Comparison of ENCODE assay signal across 16 cellular contexts in the genomic region with DNA sequence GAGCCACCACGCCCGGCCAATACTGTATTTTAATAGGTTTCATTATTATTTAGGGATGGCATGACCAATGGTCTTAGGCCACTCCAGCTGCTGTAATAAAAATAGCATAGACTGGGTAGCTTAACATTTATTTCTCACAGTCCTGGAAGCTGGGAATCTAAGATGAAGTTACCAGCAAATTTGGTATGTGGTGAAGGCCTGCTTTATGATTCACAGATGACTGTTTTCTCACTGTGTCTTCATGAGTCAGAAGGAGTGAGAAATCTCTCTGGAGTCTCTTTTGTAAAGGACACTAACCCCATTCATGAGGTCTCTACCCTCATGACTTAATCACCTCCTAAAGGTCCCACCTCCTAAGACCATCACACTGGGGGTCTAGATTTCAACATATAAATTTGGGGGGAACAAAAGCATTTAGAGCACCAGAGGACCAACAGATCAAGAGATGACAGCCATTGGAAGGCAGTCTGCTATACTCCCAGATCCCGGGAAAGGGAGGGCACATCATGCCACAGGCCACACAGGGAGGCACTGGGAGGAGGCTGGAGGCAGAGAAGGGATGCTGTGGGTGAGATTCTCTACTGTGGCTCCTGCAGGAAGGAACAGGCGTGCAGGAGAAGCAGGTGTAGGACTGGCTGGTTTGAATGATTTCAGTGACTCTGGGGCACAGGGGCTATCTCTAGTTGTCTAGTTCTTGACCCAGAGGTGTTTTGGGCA.
A peak's percentile ranks its signal among the peaks of the same experiment; 100 is the strongest.
DNase-seq lines count a peak whose midpoint lies in the region; ATAC-seq, FAIRE-seq and TF ChIP-seq lines count a peak whose summit lies in the region.
"Had no signal": no experiment of that assay in that cellular context is flagged by ENCODE, and none has a peak within 500 bp of the region (broad histone marks: within the 10 kb centered on the region; RNA-seq: fewer than 3 reads in every experiment).

No MANE protein-coding gene starts in this region.

- intact Hi-C loops in testis (cut with DNase I; ENCODE audit: low total_unique reads): no loop called here

- H3K4me1 Mint-ChIP-seq in neural progenitor cell: peaks cover 9% of the 10 kb centered on the region

- no peaks in the 10 kb centered on the region for H3K9me3 ChIP-seq in keratinocyte (ENCODE audit: control insufficient read depth, low read depth, low read length)
- H3K9me3 ChIP-seq in neural progenitor cell (ENCODE audit: low read depth): no peaks in the 10 kb centered on the region
- no peaks in the 10 kb centered on the region for H3K9me3 ChIP-seq in testis
- H3K9me3 ChIP-seq: BE2C, Peyer's patch, uterus had no signal

- TF ChIP-seq POLR2A in testis (IDR thresholded peaks at IDR 0.05): no peak

- H3K4me3 ChIP-seq in astrocyte of the spinal cord (ENCODE audit: low read depth, low read length): no peak overlapping the region
- no peak overlapping the region for H3K4me3 ChIP-seq in keratinocyte (ENCODE audit: control insufficient read depth in 2 of 3, extremely low read depth in 1 of 3, insufficient read depth in 2 of 3, low read depth in 1 of 3, low read length in 3 of 3)
- no peak overlapping the region for H3K4me3 ChIP-seq in neural progenitor cell
- H3K4me3 ChIP-seq in testis: no peak overlapping the region
- H3K4me3 ChIP-seq: Peyer's patch, uterus had no signal

- no peaks in the 10 kb centered on the region for H3F3A ChIP-seq in neural progenitor cell (ENCODE audit: low read depth)

- peaks cover 19% of the 10 kb centered on the region for H3K9me3 Mint-ChIP-seq in neural progenitor cell

- 64 to 69% methylated on average over 4 of the region's 4 CpGs for WGBS in testis, 2 donors

- H4K20me1 ChIP-seq in keratinocyte (ENCODE audit: control insufficient read depth, extremely low read depth, insufficient read depth, low read length) (no peaks in the 10 kb centered on the region), neural progenitor cell (ENCODE audit: low read depth) (no peaks in the 10 kb centered on the region)

- H3K79me2 ChIP-seq in keratinocyte (ENCODE audit: control insufficient read depth, insufficient read depth, low read length): no peaks in the 10 kb centered on the region
- H3K79me2 ChIP-seq in neural progenitor cell (ENCODE audit: low read depth): no peaks in the 10 kb centered on the region

- H3K27me3 ChIP-seq in keratinocyte (ENCODE audit: control insufficient read depth, extremely low read depth, insufficient read depth, low read length): no peaks in the 10 kb centered on the region
- no peaks in the 10 kb centered on the region for H3K27me3 ChIP-seq in neural progenitor cell
- no peaks in the 10 kb centered on the region for H3K27me3 ChIP-seq in testis
- H3K27me3 ChIP-seq: BE2C, Peyer's patch, uterus had no signal

- dilution Hi-C loops in keratinocyte (cut with MboI; ENCODE audit: extremely low pct_ligation_motif_present, low sequenced_read_pairs): no loop called here

- DNase-seq in AG08395 (ENCODE audit: low spot score) (peak; percentile 82), HPDE6-E6E7 (ENCODE audit: extremely low spot score) (peak; percentile 40), astrocyte of the spinal cord (ENCODE audit: low read depth, low spot score) (peak; percentile 86), keratinocyte (ENCODE audit: low read depth, low spot score) (peak; percentile 66), neural progenitor cell (ENCODE audit: low spot score) (no peak), testis (no peak)
- no peak for DNase-seq in effector CD8-positive, alpha-beta T cell (lab: John Stamatoyannopoulos, UW)
- DNase-seq: BE2C; NCI-H1048; NCI-H446 treated with DMSO at 0.1 percent for 48 hours; Peyer's patch; stimulated activated CD4-positive, alpha-beta T cell treated with anti-CD3 and anti-CD28 coated beads, Interleukin-15, amount 100 ng/mL, for 24 hours; uterus had no signal

- no peak overlapping the region for H3K4me3 Mint-ChIP-seq in neural progenitor cell
- H3K4me3 Mint-ChIP-seq: activated naive CD8-positive, alpha-beta T cell had no signal

- no peaks in the 10 kb centered on the region for H3K9me1 ChIP-seq in keratinocyte (ENCODE audit: control insufficient read depth, extremely low read depth, insufficient read depth, low read length)

- peaks cover 17% of the 10 kb centered on the region for H3K36me3 Mint-ChIP-seq in neural progenitor cell

- in situ Hi-C loops in astrocyte of the spinal cord (cut with HindIII; ENCODE audit: low sequenced_read_pairs): no loop called here

- H3K4me2 ChIP-seq in keratinocyte (ENCODE audit: control insufficient read depth, extremely low read depth, insufficient read depth, low read depth, low read length): peak overlapping the region; percentile 23
- H3K4me2 ChIP-seq in neural progenitor cell: no peak overlapping the region

- H3K9ac ChIP-seq in keratinocyte (ENCODE audit: control insufficient read depth, extremely low read depth, insufficient read depth, low read length) (no peak overlapping the region), neural progenitor cell (no peak overlapping the region)

- no peaks in the 10 kb centered on the region for H3K36me3 ChIP-seq in keratinocyte (ENCODE audit: control insufficient read depth in 2 of 2, extremely low read depth in 1 of 2, insufficient read depth in 2 of 2, low read length in 2 of 2)
- H3K36me3 ChIP-seq in neural progenitor cell: no peaks in the 10 kb centered on the region
- H3K36me3 ChIP-seq in testis (ENCODE audit: low read depth, missing control alignments): no peaks in the 10 kb centered on the region
- H3K36me3 ChIP-seq: BE2C, Peyer's patch, uterus had no signal

- TF ChIP-seq CTCF in astrocyte of the spinal cord (IDR thresholded peaks at IDR 0.05; ENCODE audit: low read depth, low read length): no peak
- TF ChIP-seq CTCF in keratinocyte (optimal IDR thresholded peaks at IDR 0.05 in 1 of 3, IDR thresholded peaks at IDR 0.05 in 1 of 3, conservative IDR thresholded peaks at IDR 0.05 in 1 of 3; ENCODE audit: extremely low read depth in 1 of 3, insufficient read depth in 2 of 3, low read length in 3 of 3): no peak
- no peak for TF ChIP-seq CTCF in neural progenitor cell (IDR thresholded peaks at IDR 0.05)
- no peak for TF ChIP-seq CTCF in testis (IDR thresholded peaks at IDR 0.05)

- no peak for ATAC-seq in HG02610 (IDR thresholded peaks at IDR 0.05; ENCODE audit: unreplicated experiment)

- H3K27me3 Mint-ChIP-seq in neural progenitor cell (ENCODE audit: insufficient read depth, low read depth): peaks cover 9% of the 10 kb centered on the region

- H2AFZ ChIP-seq in keratinocyte (ENCODE audit: control insufficient read depth, low read length): peak overlapping the region; percentile 12
- no peak overlapping the region for H2AFZ ChIP-seq in neural progenitor cell (replicated peaks)

- H3K27ac ChIP-seq in keratinocyte (ENCODE audit: control insufficient read depth, insufficient read depth, low read length) (peak overlapping the region; percentile 46), neural progenitor cell (no peak overlapping the region), testis (no peak overlapping the region)
- H3K27ac ChIP-seq: Peyer's patch, uterus had no signal

- FAIRE-seq in keratinocyte (lab: Jason Lieb, UNC): peak; percentile 74
- FAIRE-seq: G401.6 had no signal

- H3K4me1 ChIP-seq in keratinocyte (ENCODE audit: control insufficient read depth, extremely low read depth, insufficient read depth, low read length) (peaks cover 23% of the 10 kb centered on the region), neural progenitor cell (no peaks in the 10 kb centered on the region), testis (no peaks in the 10 kb centered on the region)
- H3K4me1 ChIP-seq: BE2C, Peyer's patch, uterus had no signal

- H3K27ac Mint-ChIP-seq in neural progenitor cell: no peak overlapping the region
- H3K27ac Mint-ChIP-seq: activated naive CD8-positive, alpha-beta T cell had no signal

Comparison
In these comparisons a context has a peak if more than half of its experiments do, and no peak if none do; other contexts are left out.
1. DNase-seq: peak in AG08395 (single experiment), HPDE6-E6E7 (single experiment), astrocyte of the spinal cord (single experiment) and keratinocyte (single experiment); none in effector CD8-positive, alpha-beta T cell (single experiment), neural progenitor cell (single experiment) and testis (single experiment).